Comparison of ENCODE assay signal across 20 cellular contexts in genomic region chr9:108134501-108135128, GRCh38.
"Had no signal": no experiment of that assay in that cellular context is flagged by ENCODE, and none has a peak within 500 bp of the region (broad histone marks: within the 10 kb centered on the region; RNA-seq: fewer than 3 reads in every experiment).

No MANE protein-coding gene starts in this region.

- H3K4me3 Mint-ChIP-seq: naive thymus-derived CD8-positive, alpha-beta T cell had no signal

- FAIRE-seq: islet of Langerhans had no signal

- H3K27me3 ChIP-seq: dorsolateral prefrontal cortex, heart left ventricle, suprapubic skin, thyroid gland, upper lobe of left lung, uterus had no signal

- ATAC-seq: esophagus mucosa; heart left ventricle; left lobe of liver; naive thymus-derived CD8-positive, alpha-beta T cell; right cardiac atrium had no signal

- H3K9me3 ChIP-seq: suprapubic skin, thyroid gland, upper lobe of left lung, uterus had no signal

- H3K4me1 ChIP-seq: heart left ventricle, suprapubic skin, thyroid gland, upper lobe of left lung, uterus had no signal

- H3K4me3 ChIP-seq: coronary artery, dorsolateral prefrontal cortex, heart left ventricle, smooth muscle cell, suprapubic skin, thyroid gland, upper lobe of left lung, uterus had no signal

- H3K4me1 Mint-ChIP-seq: naive thymus-derived CD8-positive, alpha-beta T cell had no signal

- H3K27ac Mint-ChIP-seq: naive thymus-derived CD8-positive, alpha-beta T cell; progenitor cell of endocrine pancreas had no signal

- H3K36me3 Mint-ChIP-seq: naive thymus-derived CD8-positive, alpha-beta T cell had no signal

- DNase-seq: dorsolateral prefrontal cortex; effector CD8-positive, alpha-beta T cell; heart left ventricle; hypothalamus; kidney glomerular epithelial cell; mammary epithelial cell; naive thymus-derived CD8-positive, alpha-beta T cell; right cardiac atrium; stimulated activated CD4-positive, alpha-beta T cell treated with anti-CD3 and anti-CD28 coated beads, Interleukin-2, amount 100 ng/mL, for 48 hours; stimulated activated naive CD4-positive, alpha-beta T cell treated with Interleukin-2 at 50 U/mL for 16 hours; thyroid gland; upper lobe of left lung; uterus had no signal

- H3K36me3 ChIP-seq: heart left ventricle, suprapubic skin, thyroid gland, upper lobe of left lung, uterus had no signal

- H3K27ac ChIP-seq: coronary artery, dorsolateral prefrontal cortex, heart left ventricle, suprapubic skin, thyroid gland, upper lobe of left lung, uterus had no signal
